Comparison of ENCODE assay signal across 1 cellular context in the genomic region with DNA sequence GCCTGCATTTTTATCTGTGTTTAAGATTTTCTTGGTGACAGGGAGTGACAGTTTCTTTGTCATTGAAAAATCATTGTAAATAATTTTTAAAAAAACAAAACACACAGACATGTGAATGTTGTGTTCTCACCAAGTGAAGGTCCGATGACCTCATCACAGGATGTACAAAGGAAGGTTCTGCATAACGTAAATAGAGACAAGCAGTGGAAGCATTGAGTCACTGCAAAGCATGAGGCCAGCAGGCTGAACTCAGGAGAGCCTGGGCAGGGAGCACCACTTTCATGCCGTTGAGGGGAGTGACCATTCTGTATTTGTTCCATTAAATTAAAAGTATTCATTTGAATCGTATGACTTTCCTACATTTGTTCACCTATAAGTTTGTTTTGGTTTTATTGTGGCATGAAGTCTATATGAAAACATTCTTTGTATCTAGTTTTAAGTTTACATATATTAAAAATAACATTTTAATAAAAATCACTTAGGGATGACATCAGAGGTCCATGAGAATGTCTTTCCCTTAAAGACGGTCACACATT.
TF ChIP-seq lines count a peak whose summit lies in the region.

No MANE protein-coding gene starts in this region.

TF ChIP-seq in HEK293, 187 proteins besides CTCF, POLR2A, EP300 and RAD21 (continued from another document):
- TF ChIP-seq, protein P1, sequence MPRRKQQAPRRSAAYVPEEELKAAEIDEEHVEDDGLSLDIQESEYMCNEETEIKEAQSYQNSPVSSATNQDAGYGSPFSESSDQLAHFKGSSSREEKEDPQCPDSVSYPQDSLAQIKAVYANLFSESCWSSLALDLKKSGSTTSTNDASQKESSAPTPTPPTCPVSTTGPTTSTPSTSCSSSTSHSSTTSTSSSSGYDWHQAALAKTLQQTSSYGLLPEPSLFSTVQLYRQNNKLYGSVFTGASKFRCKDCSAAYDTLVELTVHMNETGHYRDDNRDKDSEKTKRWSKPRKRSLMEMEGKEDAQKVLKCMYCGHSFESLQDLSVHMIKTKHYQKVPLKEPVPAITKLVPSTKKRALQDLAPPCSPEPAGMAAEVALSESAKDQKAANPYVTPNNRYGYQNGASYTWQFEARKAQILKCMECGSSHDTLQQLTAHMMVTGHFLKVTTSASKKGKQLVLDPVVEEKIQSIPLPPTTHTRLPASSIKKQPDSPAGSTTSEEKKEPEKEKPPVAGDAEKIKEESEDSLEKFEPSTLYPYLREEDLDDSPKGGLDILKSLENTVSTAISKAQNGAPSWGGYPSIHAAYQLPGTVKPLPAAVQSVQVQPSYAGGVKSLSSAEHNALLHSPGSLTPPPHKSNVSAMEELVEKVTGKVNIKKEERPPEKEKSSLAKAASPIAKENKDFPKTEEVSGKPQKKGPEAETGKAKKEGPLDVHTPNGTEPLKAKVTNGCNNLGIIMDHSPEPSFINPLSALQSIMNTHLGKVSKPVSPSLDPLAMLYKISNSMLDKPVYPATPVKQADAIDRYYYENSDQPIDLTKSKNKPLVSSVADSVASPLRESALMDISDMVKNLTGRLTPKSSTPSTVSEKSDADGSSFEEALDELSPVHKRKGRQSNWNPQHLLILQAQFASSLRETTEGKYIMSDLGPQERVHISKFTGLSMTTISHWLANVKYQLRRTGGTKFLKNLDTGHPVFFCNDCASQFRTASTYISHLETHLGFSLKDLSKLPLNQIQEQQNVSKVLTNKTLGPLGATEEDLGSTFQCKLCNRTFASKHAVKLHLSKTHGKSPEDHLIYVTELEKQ (tag by site-specific recombination; IDR thresholded peaks at IDR 0.05; ENCODE audit: borderline replicate concordance) = no peak
- TF ChIP-seq ZNF629 (tag by site-specific recombination; IDR thresholded peaks at IDR 0.05) = peak; percentile 60; the same call in 1 of the 2 replicates
- TF ChIP-seq ZBTB8A (tag by site-specific recombination; IDR thresholded peaks at IDR 0.05) = no peak
- TF ChIP-seq, protein P2, sequence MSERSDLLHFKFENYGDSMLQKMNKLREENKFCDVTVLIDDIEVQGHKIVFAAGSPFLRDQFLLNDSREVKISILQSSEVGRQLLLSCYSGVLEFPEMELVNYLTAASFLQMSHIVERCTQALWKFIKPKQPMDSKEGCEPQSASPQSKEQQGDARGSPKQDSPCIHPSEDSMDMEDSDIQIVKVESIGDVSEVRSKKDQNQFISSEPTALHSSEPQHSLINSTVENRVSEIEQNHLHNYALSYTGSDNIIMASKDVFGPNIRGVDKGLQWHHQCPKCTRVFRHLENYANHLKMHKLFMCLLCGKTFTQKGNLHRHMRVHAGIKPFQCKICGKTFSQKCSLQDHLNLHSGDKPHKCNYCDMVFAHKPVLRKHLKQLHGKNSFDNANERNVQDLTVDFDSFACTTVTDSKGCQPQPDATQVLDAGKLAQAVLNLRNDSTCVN (tag by site-specific recombination; optimal IDR thresholded peaks at IDR 0.05) = no peak
- TF ChIP-seq ZNF292 (tag by site-specific recombination; IDR thresholded peaks at IDR 0.05; ENCODE audit: borderline replicate concordance, low read depth) = no peak
- TF ChIP-seq ZBTB21 (tag by site-specific recombination; IDR thresholded peaks at IDR 0.05) = peak; percentile 35; the same call in 1 of the 2 replicates
